17 cellular contexts compared by ENCODE assay signal in the genomic region with DNA sequence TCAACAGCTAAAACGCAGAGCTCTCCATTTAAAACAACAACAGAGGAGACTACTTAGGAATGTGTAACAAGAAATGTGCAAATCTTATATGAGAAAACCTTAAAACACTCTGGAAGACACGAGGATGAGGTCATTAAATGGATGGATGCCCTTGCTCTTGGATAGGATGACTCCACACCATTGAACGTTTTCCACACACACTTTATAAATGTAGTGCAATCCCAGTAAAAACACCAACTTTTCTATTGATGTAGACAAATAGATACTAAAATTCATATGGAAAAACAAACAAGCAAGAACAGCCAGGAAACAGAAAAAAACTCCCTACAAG. TPM values are rescaled to one million over a fixed set of nuclear protein-coding genes. Genes with fewer than 3 reads are reported as not detected.
A peak's percentile ranks its signal among the peaks of the same experiment; 100 is the strongest.
DNase-seq lines count a peak whose midpoint lies in the region; FAIRE-seq and TF ChIP-seq lines count a peak whose summit lies in the region.
"Had no signal": no experiment of that assay in that cellular context is flagged by ENCODE, and none has a peak within 500 bp of the region (broad histone marks: within the 10 kb centered on the region; RNA-seq: fewer than 3 reads in every experiment).

No MANE protein-coding gene starts in this region.

- TF ChIP-seq CTCF in astrocyte (IDR thresholded peaks at IDR 0.05; ENCODE audit: insufficient read depth, low read depth, low read length) (no peak), fibroblast of the aortic adventitia (IDR thresholded peaks at IDR 0.05; ENCODE audit: insufficient read depth, low read length) (no peak), nephron (IDR thresholded peaks at IDR 0.05; ENCODE audit: unreplicated experiment in 3 of 3) (no peak)

- no peak overlapping the region for H2AFZ ChIP-seq in astrocyte (ENCODE audit: low read depth, low read length)

- H3K27me3 Mint-ChIP-seq in astrocyte (ENCODE audit: low read depth, unreplicated experiment) (peaks cover 30% of the 10 kb centered on the region), nephron (ENCODE audit: low read depth) (peaks cover 13% of the 10 kb centered on the region)

- peaks cover 0 to 20% (median 4%) of the 10 kb centered on the region in 11 experiments; a peak in 6 of 22 replicates for H3K36me3 ChIP-seq in BLaER1 treated with 17β-estradiol and CSF1 and Interleukin-3, amounts not matched to agents 10 nM and 100 nM
- no peaks in the 10 kb centered on the region for H3K36me3 ChIP-seq in astrocyte (ENCODE audit: insufficient read depth, low read length)

- no peak for DNase-seq in astrocyte (ENCODE audit: low read depth)
- DNase-seq in fibroblast of the aortic adventitia (ENCODE audit: low read depth): peak; percentile 66
- DNase-seq in HTR-8/SVneo (ENCODE audit: insufficient read length, low spot score): no peak
- no peak for DNase-seq in NCI-H69 (lab: John Stamatoyannopoulos, UW)
- DNase-seq in nucleus accumbens (lab: John Stamatoyannopoulos, UW): no peak
- DNase-seq: Calu3, DMS53, H7, NCI-H1436, NCI-H2029, NCI-H2171, NCI-H446, NCI-H748 treated with DMSO at 0.1 percent for 48 hours, PC-3 had no signal

- no peaks in the 10 kb centered on the region for H4K20me1 ChIP-seq in BLaER1 treated with 17β-estradiol and CSF1 and Interleukin-3, amounts not matched to agents 10 nM and 100 nM
- H4K20me1 ChIP-seq in astrocyte (ENCODE audit: insufficient read depth, low read length): no peaks in the 10 kb centered on the region

- peak overlapping the region; percentile 25 for H3K4me3 Mint-ChIP-seq in astrocyte (ENCODE audit: unreplicated experiment)
- no peak overlapping the region for H3K4me3 Mint-ChIP-seq in nephron

- no peaks in the 10 kb centered on the region for H3K79me2 ChIP-seq in astrocyte (ENCODE audit: insufficient read depth, low read length)

- H3K4me1 ChIP-seq in BLaER1 treated with 17β-estradiol and CSF1 and Interleukin-3, amounts not matched to agents 10 nM and 100 nM: peaks cover 15 to 56% (median 47%) of the 10 kb centered on the region in 10 experiments
- H3K4me1 ChIP-seq in astrocyte (ENCODE audit: insufficient read depth, low read length): no peaks in the 10 kb centered on the region

- no peak overlapping the region for H3K27ac Mint-ChIP-seq in astrocyte (ENCODE audit: unreplicated experiment)
- peak overlapping the region in 2 of 3 experiments; percentile 24 to 44 for H3K27ac Mint-ChIP-seq in nephron

- H3K9me3 Mint-ChIP-seq in astrocyte (ENCODE audit: unreplicated experiment) (peaks cover 21% of the 10 kb centered on the region), nephron (peaks cover 38% of the 10 kb centered on the region)

- peak overlapping the region in 4 of 10 experiments; percentile 0 to 34 (median 24); a peak in 4 of 20 replicates for H3K4me3 ChIP-seq in BLaER1 treated with 17β-estradiol and CSF1 and Interleukin-3, amounts not matched to agents 10 nM and 100 nM
- H3K4me3 ChIP-seq in astrocyte (ENCODE audit: insufficient read depth, low read depth, low read length): no peak overlapping the region
- H3K4me3 ChIP-seq in fibroblast of the aortic adventitia (ENCODE audit: low read depth, low read length): no peak overlapping the region

- H3K27ac ChIP-seq in BLaER1 treated with 17β-estradiol and CSF1 and Interleukin-3, amounts not matched to agents 10 nM and 100 nM: peak overlapping the region in 6 of 11 experiments; percentile 0 to 65 (median 52); a peak in 6 of 22 replicates
- H3K27ac ChIP-seq in astrocyte (ENCODE audit: low read depth, low read length): no peak overlapping the region
- H3K27ac ChIP-seq: RWPE1 had no signal

- peaks cover 4% of the 10 kb centered on the region for H3K36me3 Mint-ChIP-seq in astrocyte (ENCODE audit: low read depth, unreplicated experiment)
- H3K36me3 Mint-ChIP-seq in nephron (ENCODE audit: low read depth): peaks cover 11% of the 10 kb centered on the region

- H3K9ac ChIP-seq in BLaER1 treated with 17β-estradiol and CSF1 and Interleukin-3, amounts not matched to agents 10 nM and 100 nM: peak overlapping the region in 2 of 11 experiments; percentile 4 to 27; a peak in 3 of 22 replicates
- no peak overlapping the region for H3K9ac ChIP-seq in astrocyte (ENCODE audit: low read length)

- H3K9me3 ChIP-seq in BLaER1 treated with 17β-estradiol and CSF1 and Interleukin-3, amounts not matched to agents 10 nM and 100 nM (replicated peaks in 1 of 11): peaks cover 43 to 60% (median 54%) of the 10 kb centered on the region in 11 experiments
- peaks cover 10% of the 10 kb centered on the region for H3K9me3 ChIP-seq in astrocyte (ENCODE audit: insufficient read depth, low read depth, low read length)

- H3K27me3 ChIP-seq in BLaER1 treated with 17β-estradiol and CSF1 and Interleukin-3, amounts not matched to agents 10 nM and 100 nM: no peaks in the 10 kb centered on the region
- H3K27me3 ChIP-seq in astrocyte (ENCODE audit: insufficient read depth, low read length): no peaks in the 10 kb centered on the region

- FAIRE-seq in astrocyte (lab: Jason Lieb, UNC) (peak; percentile 62), HTR-8/SVneo (lab: Jason Lieb, UNC) (no peak)

- H3K4me1 Mint-ChIP-seq in astrocyte (ENCODE audit: low read depth, unreplicated experiment): no peaks in the 10 kb centered on the region
- peaks cover 15% of the 10 kb centered on the region for H3K4me1 Mint-ChIP-seq in nephron

- peak overlapping the region; percentile 20 to 78 (median 66) for H3K4me2 ChIP-seq in BLaER1 treated with 17β-estradiol and CSF1 and Interleukin-3, amounts not matched to agents 10 nM and 100 nM
- no peak overlapping the region for H3K4me2 ChIP-seq in astrocyte (ENCODE audit: low read length)

RNA-seq across cellular contexts. Expression of a gene that starts 18.4 kb away (rescaled TPM):
- total RNA-seq in astrocyte: 131 and 173 TPM in 2 replicates
- total RNA-seq in fibroblast of the aortic adventitia (ENCODE audit: low replicate concordance): 1,082 and 1,517 TPM in 2 replicates
